In genomic region chr11:102933627-102934026, GRCh38 we compare ENCODE assay signal across 17 cellular contexts. TPM values are rescaled to one million over a fixed set of nuclear protein-coding genes. Genes with fewer than 3 reads are reported as not detected.
DNase-seq lines count a peak whose midpoint lies in the region; ATAC-seq, FAIRE-seq and TF ChIP-seq lines count a peak whose summit lies in the region.
"Had no signal": no experiment of that assay in that cellular context is flagged by ENCODE, and none has a peak within 500 bp of the region (broad histone marks: within the 10 kb centered on the region; RNA-seq: fewer than 3 reads in every experiment).

No MANE protein-coding gene starts in this region.

- ATAC-seq in GM21381 (IDR thresholded peaks at IDR 0.05; ENCODE audit: unreplicated experiment) (peak; percentile 46), HG03354 (IDR thresholded peaks at IDR 0.05; ENCODE audit: poor library complexity, severe bottlenecking, unreplicated experiment) (peak; percentile 50), Panc1 (no peak)

- H3K27me3 ChIP-seq in Panc1 (ENCODE audit: control insufficient read depth, insufficient read depth, low read length), result peaks cover 22% of the 10 kb centered on the region
- H3K27me3 ChIP-seq in SJCRH30, result no peaks in the 10 kb centered on the region
- H3K27me3 ChIP-seq: BLaER1, right atrium auricular region had no signal

- no peaks in the 10 kb centered on the region for H3K4me1 ChIP-seq in Panc1 (ENCODE audit: control insufficient read depth, insufficient read depth, low read length)
- no peaks in the 10 kb centered on the region for H3K4me1 ChIP-seq in SJCRH30
- H3K4me1 ChIP-seq: BLaER1, right atrium auricular region had no signal

- H3K36me3 ChIP-seq in Panc1 (ENCODE audit: control insufficient read depth, insufficient read depth, low read length) (no peaks in the 10 kb centered on the region), SJCRH30 (no peaks in the 10 kb centered on the region)
- H3K36me3 ChIP-seq: BLaER1, right atrium auricular region had no signal

- H3K27ac ChIP-seq in Panc1 (ENCODE audit: low read length) (no peak overlapping the region), SJCRH30 (no peak overlapping the region)
- H3K27ac ChIP-seq: BLaER1, right atrium auricular region had no signal

- H3K4me3 ChIP-seq in Panc1 (ENCODE audit: low read depth in 2 of 2, low read length in 2 of 2), result no peak overlapping the region
- no peak overlapping the region for H3K4me3 ChIP-seq in SJCRH30
- H3K4me3 ChIP-seq: BLaER1, right atrium auricular region had no signal

- intact Hi-C loops in Panc1 (cut with micrococcal nuclease; ENCODE audit: unreplicated experiment), result no loop called here

- CTCF ChIA-PET in Panc1 (lab: Charles Lee), result no interaction called here

- FAIRE-seq in GM18507 (lab: Jason Lieb, UNC), result peak; percentile 31
- FAIRE-seq: frontal cortex, GM19239, kidney had no signal

- POLR2A ChIA-PET in Panc1 (lab: Charles Lee), result no interaction called here

- BruUV-seq in Panc1 (replicated peaks; lab: Mats Ljungman, UMichigan), result no TSS peak

- in situ Hi-C loops in Panc1 (cut with HindIII; ENCODE audit: low pct_unique_long_range_greater_than_20kb, low sequenced_read_pairs), result no loop called here

- H3K9me3 ChIP-seq in Panc1 (ENCODE audit: control insufficient read depth, insufficient read depth, low read depth, low read length), result no peaks in the 10 kb centered on the region
- no peaks in the 10 kb centered on the region for H3K9me3 ChIP-seq in SJCRH30 (replicated peaks)
- H3K9me3 ChIP-seq: BLaER1, right atrium auricular region had no signal

- no peak for DNase-seq in GM18507 (ENCODE audit: extremely low spot score, insufficient read length, low read depth)
- no peak for DNase-seq in Panc1 (ENCODE audit: low read depth, low spot score)
- no peak for DNase-seq in NCI-H128 (lab: John Stamatoyannopoulos, UW; ENCODE audit: unreplicated experiment)
- no peak for DNase-seq in COLO829 (ENCODE audit: low spot score)
- no peak for DNase-seq in SW480 (ENCODE audit: low spot score)
- no peak for DNase-seq in SJCRH30
- DNase-seq: activated CD4-positive, CD25-positive, alpha-beta regulatory T cell treated with anti-CD3 and anti-CD28 coated beads, Interleukin-2, amount 50 U/mL, for 72 hours; IMR-90; kidney; naive B cell; NCI-H774 had no signal

- TF ChIP-seq CTCF in Panc1 (IDR thresholded peaks at IDR 0.05), result peak; percentile 22

RNA-seq across cellular contexts. Expression of gene MMP13, which starts 21.9 kb away (rescaled TPM):
- 0.15 TPM for total RNA-seq in Panc1 (2021; ENCODE audit: unreplicated experiment)
- not detected for polyA plus RNA-seq in Panc1 (2012; ENCODE audit: insufficient read length)
- not detected in 2 replicates for total RNA-seq in SJCRH30 (2014; rRNA removed; shearing (Covaris generic))
- total RNA-seq: frontal cortex, IMR-90, kidney, right atrium auricular region had no signal
- polyA plus RNA-seq: IMR-90 had no signal

RNA-seq across cellular contexts. Expression of gene MMP12, which starts 58.8 kb away (rescaled TPM):
- not detected for total RNA-seq in Panc1 (2021; ENCODE audit: unreplicated experiment)
- not detected for polyA plus RNA-seq in Panc1 (2012; ENCODE audit: insufficient read length)
- not detected in 2 replicates for total RNA-seq in SJCRH30 (2014; rRNA removed; shearing (Covaris generic))
- total RNA-seq: frontal cortex, IMR-90, kidney, right atrium auricular region had no signal
- polyA plus RNA-seq: IMR-90 had no signal
